Comparison of ENCODE assay signal across 8 cellular contexts in the genomic region with DNA sequence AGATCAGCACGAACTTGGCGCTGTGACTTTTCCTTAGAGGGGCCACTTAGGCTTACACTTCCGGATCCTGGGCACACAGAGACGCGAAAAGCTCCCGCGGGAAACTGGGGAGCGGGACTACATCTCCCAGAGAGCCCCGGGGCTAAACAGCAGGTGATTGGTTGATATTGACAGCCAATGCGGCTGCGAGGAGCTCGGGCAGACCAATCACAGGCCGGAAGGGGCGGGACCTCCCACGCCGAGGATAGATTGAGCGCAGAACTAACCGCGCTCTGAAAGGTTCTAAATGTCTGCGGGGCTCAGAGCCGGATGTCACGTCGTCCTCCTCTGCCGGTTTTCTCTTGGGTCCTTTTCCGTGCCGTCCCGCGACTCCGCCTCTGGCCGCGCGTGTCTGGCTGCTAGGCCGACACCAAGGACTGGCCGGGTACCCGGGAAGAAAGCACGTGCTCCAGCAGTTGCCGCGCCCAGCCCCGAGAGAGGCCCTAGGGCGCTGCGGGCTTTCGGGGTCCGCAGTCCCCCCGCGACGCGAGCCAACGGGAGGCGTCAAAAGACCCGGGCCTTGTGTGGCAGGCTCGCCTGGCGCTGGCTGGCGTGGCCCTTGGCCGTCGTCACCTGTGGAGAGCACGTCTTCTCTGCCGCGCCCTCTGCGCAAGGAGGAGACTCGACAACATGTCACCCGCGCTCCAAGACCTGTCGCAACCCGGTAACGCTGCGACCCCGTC. TPM values are rescaled to one million over a fixed set of nuclear protein-coding genes. Genes with fewer than 3 reads are reported as not detected.
DNase-seq lines count a peak whose midpoint lies in the region; ATAC-seq and TF ChIP-seq lines count a peak whose summit lies in the region.

A gene (plus strand): TSS at position 258 of the 722 bp plus-strand sequence. CDS start 412 bp downstream, at position 670.

- peak; percentile 84 for TF ChIP-seq POLR2A in prostate gland (IDR thresholded peaks at IDR 0.05)

- no peaks in the 10 kb centered on the region for H3K9me3 ChIP-seq in prostate gland

- ATAC-seq in GM18498 (IDR thresholded peaks at IDR 0.05; ENCODE audit: unreplicated experiment) (peak; percentile 98), HG02938 (IDR thresholded peaks at IDR 0.05; ENCODE audit: unreplicated experiment) (peak; percentile 97), left ventricle myocardium superior (peak; percentile 98)

- H3K27ac ChIP-seq in prostate gland (peak within 1 kb of the TSS; percentile 84 to 85), urinary bladder (ENCODE audit: low read depth) (peak within 1 kb of the TSS; percentile 88)

- H3K27me3 ChIP-seq in prostate gland (replicated peaks; ENCODE audit: insufficient read depth) = no peaks in the 10 kb centered on the region

- H3K36me3 ChIP-seq in prostate gland (no peaks in the 10 kb centered on the region), urinary bladder (ENCODE audit: insufficient read depth) (no peaks in the 10 kb centered on the region)

- TF ChIP-seq CTCF in prostate gland (IDR thresholded peaks at IDR 0.05) = no peak

- peak; percentile 74 to 85 for DNase-seq in NCI-H187 (lab: John Stamatoyannopoulos, UW)
- DNase-seq in T-helper 2 cell = peak; percentile 83 to 98 (median 94)
- peak; percentile 69 to 99 (median 97) for DNase-seq in anterior cingulate cortex (lab: John Stamatoyannopoulos, UW)
- peak; percentile 99 for DNase-seq in left ventricle myocardium superior
- peak; percentile 99 for DNase-seq in prostate gland (ENCODE audit: low spot score)

- H3K4me1 ChIP-seq in prostate gland (replicated peaks) = no peaks in the 10 kb centered on the region
- H3K4me1 ChIP-seq in urinary bladder (ENCODE audit: insufficient read depth) = no peaks in the 10 kb centered on the region

- intact Hi-C loops in left ventricle myocardium superior (cut with micrococcal nuclease) (no loop called here), prostate gland (cut with DNase I) (no loop called here)

- WGBS in prostate gland = 1% methylated on average over 54 of the region's 67 CpGs
- WGBS in urinary bladder = under 1% methylated on average over 67 of the region's 67 CpGs

- H3K4me3 ChIP-seq in prostate gland = peak within 1 kb of the TSS; percentile 89 to 90
- H3K4me3 ChIP-seq in urinary bladder (ENCODE audit: low read depth, low read length) = peak within 1 kb of the TSS; percentile 73

RNA-seq across cellular contexts. Expression of the gene that starts here (rescaled TPM):
- 52.7 TPM for total RNA-seq in left ventricle myocardium superior
- total RNA-seq in prostate gland = 10 to 100 TPM; 18.8 to 48.7 TPM
- 58.5 TPM for total RNA-seq in urinary bladder
- polyA plus RNA-seq in urinary bladder = 10.4 TPM

Comparison
In these comparisons a context has a peak if more than half of its experiments do, and no peak if none do; other contexts are left out.
1. Peak in every context shown above with its lines: DNase-seq, ATAC-seq, H3K4me3 ChIP-seq and H3K27ac ChIP-seq.